In the genomic region with DNA sequence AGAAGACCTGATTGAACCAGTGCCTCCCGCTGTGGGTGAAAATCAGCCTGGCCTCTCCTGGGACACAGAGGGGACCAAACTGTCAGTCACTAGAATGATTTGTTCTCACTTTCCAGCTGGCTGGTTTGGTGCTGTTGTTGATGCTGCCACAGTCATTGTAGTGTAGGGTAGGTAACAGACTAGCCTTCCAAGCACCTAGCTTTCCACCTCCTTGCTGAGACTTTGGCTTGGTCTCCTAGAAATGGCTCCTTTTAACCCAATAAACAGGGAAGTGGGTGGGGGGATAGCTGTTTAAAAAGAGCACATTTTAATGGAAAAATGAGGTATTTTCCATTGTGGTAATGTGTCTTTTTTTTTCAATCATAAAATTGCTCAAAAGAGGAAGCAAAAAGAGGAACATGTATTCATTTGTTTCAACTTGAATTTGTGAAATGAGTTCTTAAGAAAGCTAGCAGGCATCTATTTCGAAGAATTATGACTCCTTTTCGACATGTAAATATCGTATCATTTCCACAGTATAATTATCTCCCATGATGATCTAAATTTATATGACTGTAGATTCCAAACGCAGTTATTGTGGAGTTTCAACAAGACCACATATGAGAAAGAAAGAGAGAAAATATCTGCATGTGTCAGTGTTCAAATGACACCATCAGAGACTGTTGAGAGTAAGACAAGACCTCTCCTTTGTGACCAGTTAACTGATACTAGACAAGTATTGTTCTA, we compare ENCODE assay signal across 9 cellular contexts.
DNase-seq lines count a peak whose midpoint lies in the region; ATAC-seq and TF ChIP-seq lines count a peak whose summit lies in the region.
"Had no signal": no experiment of that assay in that cellular context is flagged by ENCODE, and none has a peak within 500 bp of the region (broad histone marks: within the 10 kb centered on the region; RNA-seq: fewer than 3 reads in every experiment).

No MANE protein-coding gene starts in this region.

- H3K36me3 ChIP-seq in right lobe of liver, result no peaks in the 10 kb centered on the region

- TF ChIP-seq POLR2A in right lobe of liver (IDR thresholded peaks at IDR 0.05), result no peak

- no peak for DNase-seq in activated T-cell treated with anti-CD3 and anti-CD28 coated beads, Interleukin-2, amount 50 U/mL, for 24 hours
- no peak for DNase-seq in activated T-cell treated with anti-CD3 and anti-CD28 coated beads, Interleukin-2, amount 50 U/mL, for 1 hour
- peak; percentile 95 for DNase-seq in SIG-M5 treated with dmso at 0.1 percent for 504 hours (lab: John Stamatoyannopoulos, UW; ENCODE audit: unreplicated experiment)
- no peak for DNase-seq in right lobe of liver
- no peak for DNase-seq in NCI-H2227 treated with DMSO at 0.1 percent for 48 hours (lab: John Stamatoyannopoulos, UW)
- DNase-seq in GDM1 (lab: John Stamatoyannopoulos, UW), result no peak
- no peak for DNase-seq in epidermal melanocyte (ENCODE audit: insufficient read length, low spot score)

- no peak overlapping the region for H3K4me3 ChIP-seq in right lobe of liver

- H3K27me3 ChIP-seq in right lobe of liver, result no peaks in the 10 kb centered on the region

- TF ChIP-seq CTCF in right lobe of liver (IDR thresholded peaks at IDR 0.05), result no peak

- H3K36me3 Mint-ChIP-seq in activated T-cell treated with anti-CD3 and anti-CD28 coated beads, Interleukin-2, amount 50 U/mL, for 24 hours (ENCODE audit: low read depth), result no peaks in the 10 kb centered on the region
- H3K36me3 Mint-ChIP-seq: naive thymus-derived CD8-positive, alpha-beta T cell had no signal

- WGBS in right lobe of liver (ENCODE audit: insufficient coverage, low coverage, low lambda C conversion rate, missing lambda C conversion rate), result 39% methylated on average over 5 of the region's 5 CpGs

- intact Hi-C loops in right lobe of liver (cut with DNase I), result no loop called here

- H3K27ac ChIP-seq in right lobe of liver, result no peak overlapping the region

- peak overlapping the region; percentile 89 for H3K27ac Mint-ChIP-seq in activated T-cell treated with anti-CD3 and anti-CD28 coated beads, Interleukin-2, amount 50 U/mL, for 24 hours

- no peaks in the 10 kb centered on the region for H3K9me3 Mint-ChIP-seq in activated T-cell treated with anti-CD3 and anti-CD28 coated beads, Interleukin-2, amount 50 U/mL, for 24 hours

- H3K4me1 ChIP-seq in right lobe of liver, result no peaks in the 10 kb centered on the region

- peaks cover 0 to 3% (median 0%) of the 10 kb centered on the region in 4 donors for H3K9me3 ChIP-seq in right lobe of liver

- H3K4me3 Mint-ChIP-seq in activated T-cell treated with anti-CD3 and anti-CD28 coated beads, Interleukin-2, amount 50 U/mL, for 24 hours, result no peak overlapping the region

- H3K27me3 Mint-ChIP-seq in activated T-cell treated with anti-CD3 and anti-CD28 coated beads, Interleukin-2, amount 50 U/mL, for 24 hours, result peaks cover 10% of the 10 kb centered on the region

- peaks cover 6% of the 10 kb centered on the region for H3K4me1 Mint-ChIP-seq in activated T-cell treated with anti-CD3 and anti-CD28 coated beads, Interleukin-2, amount 50 U/mL, for 24 hours (ENCODE audit: low read depth)

- ATAC-seq in HG03045 (IDR thresholded peaks at IDR 0.05; ENCODE audit: unreplicated experiment) (peak; percentile 91), right lobe of liver (no peak)
